ENCODE assay signal across 8 cellular contexts in genomic region chr4:42719257-42719656, GRCh38.
"Had no signal": no experiment of that assay in that cellular context is flagged by ENCODE, and none has a peak within 500 bp of the region (broad histone marks: within the 10 kb centered on the region; RNA-seq: fewer than 3 reads in every experiment).

No MANE protein-coding gene starts in this region.

- H3K9ac ChIP-seq: GM23248 had no signal

- H3K9me3 ChIP-seq: HAP-1 had no signal

- H3K4me3 ChIP-seq: GM23248, HAP-1 had no signal

- H3K27ac ChIP-seq: GM23248 had no signal

- H2AFZ ChIP-seq: GM23248 had no signal

- ATAC-seq: HCT116 had no signal

- DNase-seq: GM23248, GOT3, H7, HFFc6, Kasumi-1, KG1 had no signal

- H3K36me3 ChIP-seq: HAP-1 had no signal
